1 cellular context compared by ENCODE assay signal in genomic region chr15:76936671-76937070, GRCh38.
A peak's percentile ranks its signal among the peaks of the same experiment; 100 is the strongest.
TF ChIP-seq lines count a peak whose summit lies in the region.

No MANE protein-coding gene starts in this region.

TF ChIP-seq in HepG2, 621 proteins besides CTCF, POLR2A, EP300 and RAD21 (continued from another document):
- no peak for TF ChIP-seq ZNF784 (CRISPR knock-in tag; IDR thresholded peaks at IDR 0.05; ENCODE audit: borderline replicate concordance)
- 0 out of 2 replicates have a peak, but pooled peaks have one; percentile 17 for TF ChIP-seq ZNF644 (CRISPR knock-in tag; IDR thresholded peaks at IDR 0.05; ENCODE audit: low read depth)
- TF ChIP-seq RBAK (CRISPR knock-in tag; IDR thresholded peaks at IDR 0.05) = peak; percentile 89; the same call in 1 of the 2 replicates
- no peak for TF ChIP-seq GLI4 (CRISPR knock-in tag; IDR thresholded peaks at IDR 0.05; ENCODE audit: borderline replicate concordance)
- no peak for TF ChIP-seq KDM6A (CRISPR knock-in tag; IDR thresholded peaks at IDR 0.05; ENCODE audit: low read depth)
- peak; percentile 68 for TF ChIP-seq ISL2 (CRISPR knock-in tag; IDR thresholded peaks at IDR 0.05)
- TF ChIP-seq POLR2AphosphoS2 (IDR thresholded peaks at IDR 0.05; ENCODE audit: low read depth, low read length) = no peak
- 0 out of 2 replicates have a peak, but pooled peaks have one; percentile 25 for TF ChIP-seq PHF21A (CRISPR knock-in tag; IDR thresholded peaks at IDR 0.05)
- TF ChIP-seq ZNF792 (CRISPR knock-in tag; IDR thresholded peaks at IDR 0.05) = no peak
- peak; percentile 36; the same call in 1 of the 2 replicates for TF ChIP-seq SAP130 (CRISPR knock-in tag; IDR thresholded peaks at IDR 0.05; ENCODE audit: low read depth)
- TF ChIP-seq ZNF709 (CRISPR knock-in tag; IDR thresholded peaks at IDR 0.05) = no peak
- TF ChIP-seq, protein P1, sequence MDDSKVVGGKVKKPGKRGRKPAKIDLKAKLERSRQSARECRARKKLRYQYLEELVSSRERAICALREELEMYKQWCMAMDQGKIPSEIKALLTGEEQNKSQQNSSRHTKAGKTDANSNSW (CRISPR knock-in tag; IDR thresholded peaks at IDR 0.05; ENCODE audit: borderline replicate concordance) = no peak
